In genomic region chr16:11016524-11016988, GRCh38 we compare ENCODE assay signal across 17 cellular contexts.
DNase-seq lines count a peak whose midpoint lies in the region; ATAC-seq and TF ChIP-seq lines count a peak whose summit lies in the region.
"Had no signal": no experiment of that assay in that cellular context is flagged by ENCODE, and none has a peak within 500 bp of the region (broad histone marks: within the 10 kb centered on the region; RNA-seq: fewer than 3 reads in every experiment).

No MANE protein-coding gene starts in this region.

- H2AK5ac ChIP-seq in H9 (ENCODE audit: insufficient read length, low read length), result no peak overlapping the region

- H3K9ac ChIP-seq in H9 (ENCODE audit: extremely low read depth, insufficient read length, low read length), result no peak overlapping the region

- H3K27ac ChIP-seq in transverse colon (peak overlapping the region; percentile 34 to 55 (median 44)), H9 (ENCODE audit: insufficient read length, low read depth, low read length) (no peak overlapping the region)
- H3K27ac ChIP-seq: heart right ventricle, right atrium auricular region had no signal

- H2BK12ac ChIP-seq in H9 (ENCODE audit: insufficient read length, low read depth, low read length), result no peak overlapping the region

- no peak overlapping the region for H3K4me3 Mint-ChIP-seq in activated naive CD8-positive, alpha-beta T cell treated with anti-CD3 and anti-CD28 coated beads, Interleukin-2, amount 10 ng/mL, durations not matched to agents 7 days and 5 days
- H3K4me3 Mint-ChIP-seq in activated naive CD8-positive, alpha-beta T cell treated with anti-CD3 and anti-CD28 coated beads for 36 hours, result no peak overlapping the region
- H3K4me3 Mint-ChIP-seq in H9, result no peak overlapping the region
- H3K4me3 Mint-ChIP-seq: activated CD8-positive, alpha-beta memory T cell treated with anti-CD3 and anti-CD28 coated beads, Interleukin-2, amount 10 ng/mL, durations not matched to agents 7 days and 5 days; activated naive CD4-positive, alpha-beta T cell treated with anti-CD3 and anti-CD28 coated beads, Interleukin-2, amount 50 U/mL, for 24 hours; central memory CD8-positive, alpha-beta T cell; nephron progenitor cell had no signal

- DNase-seq in activated naive CD8-positive, alpha-beta T cell treated with anti-CD3 and anti-CD28 coated beads, Interleukin-2, amount 10 ng/mL, durations not matched to agents 7 days and 5 days, result no peak
- DNase-seq in activated naive CD8-positive, alpha-beta T cell treated with anti-CD3 and anti-CD28 coated beads for 36 hours, result no peak
- DNase-seq in NCI-H345 (lab: John Stamatoyannopoulos, UW), result peak; percentile 53
- DNase-seq in fibroblast of the aortic adventitia (ENCODE audit: low read depth), result peak; percentile 21
- no peak for DNase-seq in transverse colon
- DNase-seq in NK-92 treated with Interleukin-12 subunit alpha and Interleukin-12 subunit beta, amount 100 ng/mL, for 24 hours (lab: John Stamatoyannopoulos, UW), result no peak
- no peak for DNase-seq in NCI-H2081 (lab: John Stamatoyannopoulos, UW)
- DNase-seq in H9, result no peak
- DNase-seq: activated CD8-positive, alpha-beta memory T cell treated with anti-CD3 and anti-CD28 coated beads, Interleukin-2, amount 10 ng/mL, durations not matched to agents 7 days and 5 days; DMS 273 treated with DMSO at 0.1 percent for 48 hours; NCI-H2081 treated with DMSO at 0.1 percent for 48 hours; nephron progenitor cell; stimulated activated naive CD4-positive, alpha-beta T cell treated with Interleukin-2 at 50 U/mL for 16 hours had no signal

- no peak overlapping the region for H3K18ac ChIP-seq in H9 (ENCODE audit: insufficient read length, low read depth, low read length)

- H4K5ac ChIP-seq in H9 (ENCODE audit: insufficient read length, low read depth, low read length), result no peak overlapping the region

- H3K56ac ChIP-seq in H9 (ENCODE audit: insufficient read length, low read depth, low read length), result no peak overlapping the region

- H3K14ac ChIP-seq in H9 (ENCODE audit: insufficient read depth, low read length), result no peak overlapping the region

- no peaks in the 10 kb centered on the region for H3K27me3 Mint-ChIP-seq in activated naive CD8-positive, alpha-beta T cell treated with anti-CD3 and anti-CD28 coated beads, Interleukin-2, amount 10 ng/mL, durations not matched to agents 7 days and 5 days
- H3K27me3 Mint-ChIP-seq in activated naive CD8-positive, alpha-beta T cell treated with anti-CD3 and anti-CD28 coated beads for 36 hours, result no peaks in the 10 kb centered on the region
- H3K27me3 Mint-ChIP-seq in H9 (ENCODE audit: low read depth), result no peaks in the 10 kb centered on the region
- H3K27me3 Mint-ChIP-seq: activated CD8-positive, alpha-beta memory T cell treated with anti-CD3 and anti-CD28 coated beads, Interleukin-2, amount 10 ng/mL, durations not matched to agents 7 days and 5 days; activated naive CD4-positive, alpha-beta T cell treated with anti-CD3 and anti-CD28 coated beads, Interleukin-2, amount 50 U/mL, for 24 hours; central memory CD8-positive, alpha-beta T cell had no signal

- no peak overlapping the region for H2BK120ac ChIP-seq in H9 (ENCODE audit: low read depth, low read length, poor library complexity, severe bottlenecking)

- peaks cover 12% of the 10 kb centered on the region for H3K4me1 Mint-ChIP-seq in activated naive CD8-positive, alpha-beta T cell treated with anti-CD3 and anti-CD28 coated beads, Interleukin-2, amount 10 ng/mL, durations not matched to agents 7 days and 5 days
- H3K4me1 Mint-ChIP-seq in activated naive CD8-positive, alpha-beta T cell treated with anti-CD3 and anti-CD28 coated beads for 36 hours, result peaks cover 6% of the 10 kb centered on the region
- H3K4me1 Mint-ChIP-seq in H9, result peaks cover 0 to under 1% of the 10 kb centered on the region in 2 experiments; a peak in 1 of 4 replicates
- H3K4me1 Mint-ChIP-seq: central memory CD8-positive, alpha-beta T cell had no signal

- H3K36me3 ChIP-seq in transverse colon, result no peaks in the 10 kb centered on the region

- peak overlapping the region; percentile 10 for H3K27ac Mint-ChIP-seq in activated naive CD8-positive, alpha-beta T cell treated with anti-CD3 and anti-CD28 coated beads, Interleukin-2, amount 10 ng/mL, durations not matched to agents 7 days and 5 days
- no peak overlapping the region for H3K27ac Mint-ChIP-seq in activated naive CD8-positive, alpha-beta T cell treated with anti-CD3 and anti-CD28 coated beads for 36 hours
- no peak overlapping the region for H3K27ac Mint-ChIP-seq in H9
- H3K27ac Mint-ChIP-seq: activated CD8-positive, alpha-beta memory T cell treated with anti-CD3 and anti-CD28 coated beads, Interleukin-2, amount 10 ng/mL, durations not matched to agents 7 days and 5 days; activated naive CD4-positive, alpha-beta T cell treated with anti-CD3 and anti-CD28 coated beads, Interleukin-2, amount 50 U/mL, for 24 hours had no signal

- TF ChIP-seq POLR2A in transverse colon (IDR thresholded peaks at IDR 0.05), result no peak

- in situ Hi-C loops in transverse colon (cut with MboI; ENCODE audit: low pct_ligation_motif_present in 1 of 4, low pct_unique_long_range_greater_than_20kb in 1 of 4, low sequenced_read_pairs in 3 of 4), result no loop called here

- H2BK5ac ChIP-seq in H9 (ENCODE audit: insufficient read length, low read length), result no peak overlapping the region

- H2BK15ac ChIP-seq in H9 (ENCODE audit: low read depth, low read length), result no peak overlapping the region

- no peak overlapping the region for H3K4me2 ChIP-seq in H9 (ENCODE audit: insufficient read depth, insufficient read length, low read length)

- H3K4ac ChIP-seq in H9 (ENCODE audit: low read depth, low read length), result no peak overlapping the region

- H2AFZ ChIP-seq in H9 (ENCODE audit: low read length), result no peak overlapping the region

- H3K9me3 Mint-ChIP-seq in activated naive CD8-positive, alpha-beta T cell treated with anti-CD3 and anti-CD28 coated beads, Interleukin-2, amount 10 ng/mL, durations not matched to agents 7 days and 5 days, result no peaks in the 10 kb centered on the region
- H3K9me3 Mint-ChIP-seq in activated naive CD8-positive, alpha-beta T cell treated with anti-CD3 and anti-CD28 coated beads for 36 hours, result no peaks in the 10 kb centered on the region
- H3K9me3 Mint-ChIP-seq in H9, result no peaks in the 10 kb centered on the region
- H3K9me3 Mint-ChIP-seq: activated naive CD4-positive, alpha-beta T cell treated with anti-CD3 and anti-CD28 coated beads, Interleukin-2, amount 50 U/mL, for 24 hours; central memory CD8-positive, alpha-beta T cell had no signal

- no peak overlapping the region for H4K91ac ChIP-seq in H9 (ENCODE audit: insufficient read length, low read depth, low read length)

- H3K23ac ChIP-seq in H9 (ENCODE audit: insufficient read length, low read depth, low read length), result no peak overlapping the region

- no peak overlapping the region for H2BK20ac ChIP-seq in H9 (ENCODE audit: low read depth, low read length, poor library complexity, severe bottlenecking)

- 40 to 73% methylated on average over 3 of the region's 3 CpGs for WGBS in transverse colon (ENCODE audit: low coverage in 1 of 2), 2 donors
- WGBS in H9 (ENCODE audit: extremely low coverage, insufficient read length, low lambda C conversion rate), result no CpG with 5 or more reads among the region's 3 CpGs

- no peak for TF ChIP-seq EP300 in transverse colon (IDR thresholded peaks at IDR 0.05; ENCODE audit: low read depth)

- POLR2A ChIA-PET in activated naive CD8-positive, alpha-beta T cell treated with anti-CD3 and anti-CD28 coated beads, Interleukin-2, amount 10 ng/mL, durations not matched to agents 7 days and 5 days (lab: Charles Lee), result no interaction called here

- no peak for ATAC-seq in activated naive CD8-positive, alpha-beta T cell treated with anti-CD3 and anti-CD28 coated beads, Interleukin-2, amount 10 ng/mL, durations not matched to agents 7 days and 5 days (ENCODE audit: low read depth)

- no peak overlapping the region for H4K8ac ChIP-seq in H9 (replicated peaks; ENCODE audit: insufficient read length, low read depth, low read length)

- H3K4me1 ChIP-seq in transverse colon, result peaks cover 0 to 20% (median 16%) of the 10 kb centered on the region in 4 donors
- no peaks in the 10 kb centered on the region for H3K4me1 ChIP-seq in H9 (ENCODE audit: insufficient read depth, low read length)

- TF ChIP-seq CTCF in fibroblast of the aortic adventitia (IDR thresholded peaks at IDR 0.05; ENCODE audit: insufficient read depth, low read length) (no peak), transverse colon (IDR thresholded peaks at IDR 0.05) (no peak), H9 (conservative IDR thresholded peaks at IDR 0.05) (no peak)

- no peaks in the 10 kb centered on the region for H3K79me2 ChIP-seq in H9 (ENCODE audit: insufficient read depth, low read length)

- no peak overlapping the region for H3T11ph ChIP-seq in H9 (ENCODE audit: low read length)

- intact Hi-C loops in transverse colon (cut with DNase I; ENCODE audit: low total_unique reads), result no loop called here

- no peaks in the 10 kb centered on the region for H3K27me3 ChIP-seq in transverse colon
- H3K27me3 ChIP-seq in H9 (ENCODE audit: insufficient read depth, low read length), result no peaks in the 10 kb centered on the region
- H3K27me3 ChIP-seq: heart right ventricle, right atrium auricular region had no signal

- no peaks in the 10 kb centered on the region for H3K23me2 ChIP-seq in H9 (ENCODE audit: insufficient read length, low read depth, low read length, poor library complexity, severe bottlenecking)

- H3K4me3 ChIP-seq in fibroblast of the aortic adventitia (ENCODE audit: low read depth, low read length) (no peak overlapping the region), transverse colon (no peak overlapping the region)
- H3K4me3 ChIP-seq: heart right ventricle, right atrium auricular region had no signal

- H3K79me1 ChIP-seq in H9 (ENCODE audit: insufficient read depth, low read depth, low read length, poor library complexity, severe bottlenecking), result no peaks in the 10 kb centered on the region

- H3K9me3 ChIP-seq in transverse colon (no peaks in the 10 kb centered on the region), H9 (ENCODE audit: control insufficient read depth, low read depth, low read length) (no peaks in the 10 kb centered on the region)
- H3K9me3 ChIP-seq: heart right ventricle, right atrium auricular region had no signal

- peaks cover 30% of the 10 kb centered on the region for H3K36me3 Mint-ChIP-seq in activated naive CD8-positive, alpha-beta T cell treated with anti-CD3 and anti-CD28 coated beads, Interleukin-2, amount 10 ng/mL, durations not matched to agents 7 days and 5 days
- peaks cover 13% of the 10 kb centered on the region for H3K36me3 Mint-ChIP-seq in activated naive CD8-positive, alpha-beta T cell treated with anti-CD3 and anti-CD28 coated beads for 36 hours
- H3K36me3 Mint-ChIP-seq in H9 (ENCODE audit: insufficient read depth in 1 of 3, low read depth in 3 of 3), result peaks cover 2 to 13% (median 8%) of the 10 kb centered on the region in 3 experiments; a peak in 5 of 7 replicates

- no peaks in the 10 kb centered on the region for H4K20me1 ChIP-seq in H9 (ENCODE audit: control insufficient read depth, insufficient read depth, insufficient read length)

Comparison
In these comparisons a context has a peak if more than half of its experiments do, and no peak if none do; other contexts are left out.
1. DNase-seq: peak in NCI-H345 (single experiment) and fibroblast of the aortic adventitia (single experiment); none in activated naive CD8-positive, alpha-beta T cell treated with anti-CD3 and anti-CD28 coated beads, Interleukin-2, amount 10 ng/mL, durations not matched to agents 7 days and 5 days (single experiment), activated naive CD8-positive, alpha-beta T cell treated with anti-CD3 and anti-CD28 coated beads for 36 hours (single experiment), transverse colon (single experiment), NK-92 treated with Interleukin-12 subunit alpha and Interleukin-12 subunit beta, amount 100 ng/mL, for 24 hours (single experiment), NCI-H2081 (0 of 2) and H9 (single experiment).